14 cellular contexts compared by ENCODE assay signal in the genomic region with DNA sequence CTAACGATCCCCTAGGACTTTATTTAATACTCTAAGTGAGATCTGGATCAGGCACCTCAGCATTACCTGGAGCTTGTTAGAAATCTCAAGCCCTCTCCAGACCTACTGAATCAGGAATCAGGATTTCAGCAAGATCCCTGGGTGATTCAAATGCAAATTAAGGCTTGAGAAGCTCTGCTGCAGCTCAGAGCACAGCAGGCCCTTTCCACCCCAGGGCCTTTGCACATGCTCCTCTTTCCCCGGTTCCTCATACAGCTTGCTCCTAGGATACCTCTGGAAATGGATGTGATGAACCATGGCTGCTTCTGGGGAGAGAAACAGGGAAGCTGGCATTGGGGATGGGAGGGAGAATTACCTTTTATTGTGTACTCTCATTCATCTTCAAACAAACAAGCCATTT. TPM values are rescaled to one million over a fixed set of nuclear protein-coding genes. Genes with fewer than 3 reads are reported as not detected.
DNase-seq lines count a peak whose midpoint lies in the region; ATAC-seq and TF ChIP-seq lines count a peak whose summit lies in the region.
"Had no signal": no experiment of that assay in that cellular context is flagged by ENCODE, and none has a peak within 500 bp of the region (broad histone marks: within the 10 kb centered on the region; RNA-seq: fewer than 3 reads in every experiment).

No MANE protein-coding gene starts in this region.

- H3K4me1 ChIP-seq in HEK293 (ENCODE audit: control insufficient read depth, insufficient read depth, low read length): no peaks in the 10 kb centered on the region

- no peak for ATAC-seq in naive B cell (ENCODE audit: low read depth in 2 of 2)

- H3K27ac ChIP-seq in HEK293 (ENCODE audit: extremely low read depth, low read depth, low read length): no peak overlapping the region
- H3K27ac ChIP-seq: prostate gland had no signal

- H3K27ac Mint-ChIP-seq in CD14-positive monocyte (peak overlapping the region in 5 of 7 donors; percentile 16 to 89 (median 85)), naive B cell (peak overlapping the region in 2 of 6 donors; percentile 6 to 14), progenitor cell of endocrine pancreas (no peak overlapping the region)
- peak overlapping the region; percentile 99 for H3K27ac Mint-ChIP-seq in activated T-helper 1 cell treated with anti-CD3 and anti-CD28 coated beads, Interleukin-12 subunit alpha, Interleukin-12 subunit beta, Interleukin-2, Interleukin-4 antibody, amounts not matched to agents 30 ng/mL and 10 ng/mL and 1 ng/mL, durations not matched to agents 14 hours and 24 hours and 36 hours
- H3K27ac Mint-ChIP-seq: mesothelial cell of epicardium had no signal

- POLR2A ChIA-PET in HEK293 (lab: Yijun Ruan, JAX): no interaction called here

- no peaks in the 10 kb centered on the region for H3K36me3 ChIP-seq in HEK293 (ENCODE audit: control insufficient read depth in 2 of 2, insufficient read depth in 1 of 2, low read length in 2 of 2)
- H3K36me3 ChIP-seq: prostate gland had no signal

- TF ChIP-seq CTCF in CD14-positive monocyte (IDR thresholded peaks at IDR 0.05) (no peak), HEK293 (tag by site-specific recombination; IDR thresholded peaks at IDR 0.05) (no peak), progenitor cell of endocrine pancreas (IDR thresholded peaks at IDR 0.05; ENCODE audit: unreplicated experiment) (no peak), GM10266 (IDR thresholded peaks at IDR 0.05; ENCODE audit: control insufficient read depth, insufficient read depth, low read depth, missing control alignments) (no peak)

- H3K9me3 ChIP-seq in HEK293 (ENCODE audit: control insufficient read depth, insufficient read depth, low read depth, low read length): no peaks in the 10 kb centered on the region
- H3K9me3 ChIP-seq: prostate gland had no signal

- no peaks in the 10 kb centered on the region for H3K9me3 Mint-ChIP-seq in CD14-positive monocyte
- H3K9me3 Mint-ChIP-seq in activated T-helper 1 cell treated with anti-CD3 and anti-CD28 coated beads, Interleukin-12 subunit alpha, Interleukin-12 subunit beta, Interleukin-2, Interleukin-4 antibody, amounts not matched to agents 30 ng/mL and 10 ng/mL and 1 ng/mL, durations not matched to agents 14 hours and 24 hours and 36 hours: no peaks in the 10 kb centered on the region
- H3K9me3 Mint-ChIP-seq in naive B cell: peaks cover 0 to 4% (median 0%) of the 10 kb centered on the region in 7 donors
- no peaks in the 10 kb centered on the region for H3K9me3 Mint-ChIP-seq in progenitor cell of endocrine pancreas (ENCODE audit: low read depth)
- H3K9me3 Mint-ChIP-seq: mesothelial cell of epicardium had no signal

- intact Hi-C loops in CD14-positive monocyte (cut with micrococcal nuclease): loop anchor here in 1 of 2 donors (5.0 kb wide), 1 partner anchor 34 kb away; no protein-coding TSS in a partner anchor
- intact Hi-C loops in activated T-helper 1 cell treated with anti-CD3 and anti-CD28 coated beads, Interleukin-12 subunit alpha, Interleukin-12 subunit beta, Interleukin-2, Interleukin-4 antibody, amounts not matched to agents 30 ng/mL and 10 ng/mL and 1 ng/mL, durations not matched to agents 14 hours and 24 hours and 36 hours (cut with micrococcal nuclease): loop anchor here (1.0 to 10.0 kb wide), 5 partner anchors 10 to 566 kb away; partner anchors contain the start of genes COA5, EIF5B, LIPT1 and TSGA10

- H3K4me3 Mint-ChIP-seq in CD14-positive monocyte (peak overlapping the region; percentile 81 to 91), naive B cell (peak overlapping the region in 6 of 8 donors; percentile 50 to 89 (median 80)), progenitor cell of endocrine pancreas (ENCODE audit: low read depth) (no peak overlapping the region)
- peak overlapping the region; percentile 92 for H3K4me3 Mint-ChIP-seq in activated T-helper 1 cell treated with anti-CD3 and anti-CD28 coated beads, Interleukin-12 subunit alpha, Interleukin-12 subunit beta, Interleukin-2, Interleukin-4 antibody, amounts not matched to agents 30 ng/mL and 10 ng/mL and 1 ng/mL, durations not matched to agents 14 hours and 24 hours and 36 hours
- H3K4me3 Mint-ChIP-seq: mesothelial cell of epicardium had no signal

- H3K4me3 ChIP-seq in HEK293 (ENCODE audit: low read depth, low read length): no peak overlapping the region
- H3K4me3 ChIP-seq: prostate gland had no signal

- CTCF ChIA-PET in HEK293 (lab: Yijun Ruan, JAX): interaction anchor here (0.7 kb wide), 1 partner anchor 359 kb away, joined by 3 read pairs; no protein-coding TSS in a partner anchor

- DNase-seq in CD14-positive monocyte (ENCODE audit: low spot score) (no peak), naive B cell (no peak), progenitor cell of endocrine pancreas (ENCODE audit: low spot score, unreplicated experiment) (no peak), NCI-H526 treated with DMSO at 0.1 percent for 48 hours (lab: John Stamatoyannopoulos, UW) (no peak), GM10266 (ENCODE audit: extremely low spot score) (no peak), DMS153 (lab: John Stamatoyannopoulos, UW) (no peak)
- DNase-seq in activated T-helper 1 cell treated with anti-CD3 and anti-CD28 coated beads, Interleukin-12 subunit alpha, Interleukin-12 subunit beta, Interleukin-2, Interleukin-4 antibody, amounts not matched to agents 30 ng/mL and 10 ng/mL and 1 ng/mL, durations not matched to agents 14 hours and 24 hours and 36 hours (ENCODE audit: low spot score): no peak
- DNase-seq: foreskin fibroblast, KG1, NCI-H2029 had no signal

- H3K27me3 Mint-ChIP-seq in CD14-positive monocyte (ENCODE audit: low read depth in 3 of 3): peaks cover 1 to 7% (median 4%) of the 10 kb centered on the region in 3 donors
- H3K27me3 Mint-ChIP-seq in activated T-helper 1 cell treated with anti-CD3 and anti-CD28 coated beads, Interleukin-12 subunit alpha, Interleukin-12 subunit beta, Interleukin-2, Interleukin-4 antibody, amounts not matched to agents 30 ng/mL and 10 ng/mL and 1 ng/mL, durations not matched to agents 14 hours and 24 hours and 36 hours (ENCODE audit: insufficient read depth): peaks cover 2% of the 10 kb centered on the region
- H3K27me3 Mint-ChIP-seq in naive B cell: peaks cover 49 to 72% (median 58%) of the 10 kb centered on the region in 3 donors
- peaks cover 22% of the 10 kb centered on the region for H3K27me3 Mint-ChIP-seq in progenitor cell of endocrine pancreas

- peaks cover 0 to 3% of the 10 kb centered on the region in 2 donors for H3K36me3 Mint-ChIP-seq in CD14-positive monocyte
- H3K36me3 Mint-ChIP-seq in activated T-helper 1 cell treated with anti-CD3 and anti-CD28 coated beads, Interleukin-12 subunit alpha, Interleukin-12 subunit beta, Interleukin-2, Interleukin-4 antibody, amounts not matched to agents 30 ng/mL and 10 ng/mL and 1 ng/mL, durations not matched to agents 14 hours and 24 hours and 36 hours (ENCODE audit: low read depth): peaks cover 3% of the 10 kb centered on the region
- peaks cover 0 to 5% of the 10 kb centered on the region in 2 donors for H3K36me3 Mint-ChIP-seq in naive B cell
- H3K36me3 Mint-ChIP-seq in progenitor cell of endocrine pancreas (ENCODE audit: insufficient read depth): no peaks in the 10 kb centered on the region
- H3K36me3 Mint-ChIP-seq: mesothelial cell of epicardium had no signal

- H3K4me1 Mint-ChIP-seq in CD14-positive monocyte (peaks cover 61% of the 10 kb centered on the region), naive B cell (peaks cover 34 to 40% (median 39%) of the 10 kb centered on the region in 3 donors), progenitor cell of endocrine pancreas (ENCODE audit: low read depth) (peaks cover 3% of the 10 kb centered on the region)
- peaks cover 71% of the 10 kb centered on the region for H3K4me1 Mint-ChIP-seq in activated T-helper 1 cell treated with anti-CD3 and anti-CD28 coated beads, Interleukin-12 subunit alpha, Interleukin-12 subunit beta, Interleukin-2, Interleukin-4 antibody, amounts not matched to agents 30 ng/mL and 10 ng/mL and 1 ng/mL, durations not matched to agents 14 hours and 24 hours and 36 hours (ENCODE audit: low read depth)

TF ChIP-seq in HEK293, 187 proteins besides CTCF, POLR2A, EP300 and RAD21:
- peak; percentile 87 for TF ChIP-seq ZNF623 (tag by site-specific recombination; IDR thresholded peaks at IDR 0.05)
- no peak for TF ChIP-seq ZNF747 (tag by site-specific recombination; IDR thresholded peaks at IDR 0.05)

RNA-seq across cellular contexts. Expression of gene MGAT4A, which starts 40.3 kb away (rescaled TPM):
- polyA plus RNA-seq in CD14-positive monocyte: 10 to 100 TPM; 35.1 to 35.9 TPM
- total RNA-seq in activated T-helper 1 cell treated with anti-CD3 and anti-CD28 coated beads, Interleukin-12 subunit alpha, Interleukin-12 subunit beta, Interleukin-2, Interleukin-4 antibody, amounts not matched to agents 30 ng/mL and 10 ng/mL and 1 ng/mL, durations not matched to agents 14 hours and 24 hours and 36 hours: 47.0 and 49.7 TPM in 2 replicates
- polyA plus RNA-seq in naive B cell (ENCODE audit: low read depth in 6 of 6): 10 to 100 TPM; 13.7 to 47.2 (median 21.6) TPM
- 33.5 and 37.6 TPM in 2 replicates for total RNA-seq in progenitor cell of endocrine pancreas
- polyA plus RNA-seq: BJ had no signal
